Comparison of ENCODE assay signal across 17 cellular contexts in the genomic region with DNA sequence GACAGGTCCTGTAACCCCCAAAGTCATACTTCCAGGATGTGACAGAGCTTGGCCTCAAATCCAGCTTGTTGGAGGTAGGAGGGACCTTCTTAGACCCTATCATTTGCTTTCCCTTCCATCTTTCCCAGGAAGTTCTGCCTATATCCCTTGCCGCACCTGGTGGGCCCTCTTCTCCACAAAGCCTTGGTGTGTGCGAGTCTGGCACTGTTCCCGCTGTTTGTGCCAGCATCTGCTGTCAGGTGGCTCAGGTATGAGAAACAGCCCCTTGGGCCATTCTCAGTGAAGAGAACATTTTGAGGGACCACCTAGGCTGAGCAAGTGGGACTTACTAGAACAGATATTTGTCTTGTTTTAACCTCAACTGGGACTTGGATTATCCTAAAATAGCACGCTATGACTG. TPM values are rescaled to one million over a fixed set of nuclear protein-coding genes. Genes with fewer than 3 reads are reported as not detected.
DNase-seq lines count a peak whose midpoint lies in the region; ATAC-seq lines count a peak whose summit lies in the region.
"Had no signal": no experiment of that assay in that cellular context is flagged by ENCODE, and none has a peak within 500 bp of the region (broad histone marks: within the 10 kb centered on the region; RNA-seq: fewer than 3 reads in every experiment).

No MANE protein-coding gene starts in this region.

- DNase-seq in NCI-H69 (lab: John Stamatoyannopoulos, UW) (peak; percentile 7), posterior vena cava (ENCODE audit: low spot score) (peak; percentile 48), NCI-H1436 (lab: John Stamatoyannopoulos, UW) (no peak), NOMO-1 treated with DMSO at 0.1 percent for 48 hours (lab: John Stamatoyannopoulos, UW; ENCODE audit: unreplicated experiment) (no peak)
- DNase-seq in effector memory CD8-positive, alpha-beta T cell = no peak
- DNase-seq: activated CD8-positive, alpha-beta memory T cell treated with anti-CD3 and anti-CD28 coated beads, Interleukin-2, amount 50 U/mL, for 48 hours; NCI-H187; NCI-H774 had no signal

- intact Hi-C loops in posterior vena cava (cut with DNase I) = no loop called here

- no peak overlapping the region for H3K4me3 ChIP-seq in BLaER1 treated with 17β-estradiol and CSF1 and Interleukin-3, amounts not matched to agents 10 nM and 100 nM

- H3K36me3 Mint-ChIP-seq in effector memory CD8-positive, alpha-beta T cell (ENCODE audit: insufficient read depth) = peaks cover 6% of the 10 kb centered on the region
- H3K36me3 Mint-ChIP-seq: activated naive CD4-positive, alpha-beta T cell treated with anti-CD3 and anti-CD28 coated beads, Interleukin-2, amount 50 U/mL, for 24 hours had no signal

- no peaks in the 10 kb centered on the region for H3K27me3 ChIP-seq in BLaER1 treated with 17β-estradiol and CSF1 and Interleukin-3, amounts not matched to agents 10 nM and 100 nM

- H4K20me1 ChIP-seq in BLaER1 treated with 17β-estradiol and CSF1 and Interleukin-3, amounts not matched to agents 10 nM and 100 nM = peaks cover 0 to 3% (median 0%) of the 10 kb centered on the region in 11 experiments; a peak in 2 of 22 replicates

- H3K4me1 Mint-ChIP-seq in effector memory CD8-positive, alpha-beta T cell (ENCODE audit: low read depth in 2 of 2) = peaks cover 13 to 14% of the 10 kb centered on the region in 2 donors

- peak overlapping the region; percentile 84 to 95 (median 91); a peak in 14 of 22 replicates for H3K4me2 ChIP-seq in BLaER1 treated with 17β-estradiol and CSF1 and Interleukin-3, amounts not matched to agents 10 nM and 100 nM

- ATAC-seq in effector memory CD8-positive, alpha-beta T cell (replicated peaks) = no peak
- ATAC-seq in HG02938 (IDR thresholded peaks at IDR 0.05; ENCODE audit: unreplicated experiment) (no peak), GM18858 (IDR thresholded peaks at IDR 0.05; ENCODE audit: unreplicated experiment) (no peak)

- H3K9ac ChIP-seq in BLaER1 treated with 17β-estradiol and CSF1 and Interleukin-3, amounts not matched to agents 10 nM and 100 nM = no peak overlapping the region

- no peaks in the 10 kb centered on the region for H3K36me3 ChIP-seq in BLaER1 treated with 17β-estradiol and CSF1 and Interleukin-3, amounts not matched to agents 10 nM and 100 nM

- no peaks in the 10 kb centered on the region for H3K9me3 Mint-ChIP-seq in effector memory CD8-positive, alpha-beta T cell
- H3K9me3 Mint-ChIP-seq: activated naive CD4-positive, alpha-beta T cell treated with anti-CD3 and anti-CD28 coated beads, Interleukin-2, amount 50 U/mL, for 24 hours; T-helper 1 cell treated with Interleukin-12 subunit alpha and Interleukin-12 subunit beta and Interleukin-4 antibody, amounts not matched to agents 30 μg/mL and 1 μg/mL, for 36 hours had no signal

- no peaks in the 10 kb centered on the region for H3K27me3 Mint-ChIP-seq in effector memory CD8-positive, alpha-beta T cell
- H3K27me3 Mint-ChIP-seq: activated naive CD4-positive, alpha-beta T cell treated with anti-CD3 and anti-CD28 coated beads, Interleukin-2, amount 50 U/mL, for 24 hours had no signal

- H3K4me1 ChIP-seq in BLaER1 treated with 17β-estradiol and CSF1 and Interleukin-3, amounts not matched to agents 10 nM and 100 nM = peaks cover 27 to 37% (median 32%) of the 10 kb centered on the region in 10 experiments

- H3K4me3 Mint-ChIP-seq in effector memory CD8-positive, alpha-beta T cell = peak overlapping the region in 1 of 2 donors; percentile 86

- no peaks in the 10 kb centered on the region for H3K9me3 ChIP-seq in BLaER1 treated with 17β-estradiol and CSF1 and Interleukin-3, amounts not matched to agents 10 nM and 100 nM (replicated peaks in 1 of 11)

- no peak overlapping the region for H3K27ac ChIP-seq in BLaER1 treated with 17β-estradiol and CSF1 and Interleukin-3, amounts not matched to agents 10 nM and 100 nM

- peak overlapping the region; percentile 35 to 90 for H3K27ac Mint-ChIP-seq in effector memory CD8-positive, alpha-beta T cell
- H3K27ac Mint-ChIP-seq: activated naive CD4-positive, alpha-beta T cell treated with anti-CD3 and anti-CD28 coated beads, Interleukin-2, amount 50 U/mL, for 24 hours; T-helper 1 cell treated with Interleukin-12 subunit alpha and Interleukin-12 subunit beta and Interleukin-4 antibody, amounts not matched to agents 30 μg/mL and 1 μg/mL, for 36 hours had no signal

RNA-seq across cellular contexts. Expression of gene IL17RE, which starts 1.3 kb away (rescaled TPM):
- 1 to 10 TPM; 9.6 to 10.0 TPM for total RNA-seq in posterior vena cava
- total RNA-seq: RPMI7951 had no signal

RNA-seq across cellular contexts. Expression of gene IL17RC, which starts 13.0 kb away (rescaled TPM):
- 10 to 100 TPM; 31.9 to 41.1 TPM for total RNA-seq in posterior vena cava

RNA-seq across cellular contexts. Expression of gene JAGN1, which starts 13.5 kb away (rescaled TPM):
- 10 to 100 TPM; 19.6 to 20.0 TPM for total RNA-seq in posterior vena cava

RNA-seq across cellular contexts. Expression of gene CIDEC, which starts 23.9 kb away (rescaled TPM):
- 1 to 10 TPM; 1.2 to 2.9 TPM for total RNA-seq in posterior vena cava
- total RNA-seq: glomerular endothelial cell, LHCN-M2, mononuclear cell, RPMI7951 had no signal

RNA-seq across cellular contexts. Expression of gene CRELD1, which starts 29.7 kb away (rescaled TPM):
- total RNA-seq in posterior vena cava = 10 to 100 TPM; 22.3 to 29.5 TPM

Comparison
In these comparisons a context has a peak if more than half of its experiments do, and no peak if none do; other contexts are left out.
1. DNase-seq: peak in NCI-H69 (single experiment) and posterior vena cava (single experiment); none in effector memory CD8-positive, alpha-beta T cell (0 of 3), NCI-H1436 (single experiment) and NOMO-1 treated with DMSO at 0.1 percent for 48 hours (single experiment).